37 cellular contexts compared by ENCODE assay signal in genomic region chr15:71104636-71105035, GRCh38. TPM values are rescaled to one million over a fixed set of nuclear protein-coding genes. Genes with fewer than 3 reads are reported as not detected.
"Had no signal": no experiment of that assay in that cellular context is flagged by ENCODE, and none has a peak within 500 bp of the region (broad histone marks: within the 10 kb centered on the region; RNA-seq: fewer than 3 reads in every experiment).

No MANE protein-coding gene starts in this region.

- ATAC-seq: activated CD8-positive, alpha-beta T cell treated with anti-CD3 and anti-CD28 coated beads for 36 hours; activated naive CD4-positive, alpha-beta T cell treated with anti-CD3 and anti-CD28 coated beads, Interleukin-2, amount 50 U/mL, for 72 hours; activated T-cell treated with anti-CD3 and anti-CD28 coated beads, Interleukin-2, amount 50 U/mL, for 4 hours; activated T-cell treated with anti-CD3 and anti-CD28 coated beads, Interleukin-2, amount 50 U/mL, for 72 hours; activated T-helper 17 cell treated with anti-CD3 and anti-CD28 coated beads, Interleukin-2, amount 50 U/mL, for 72 hours; body of pancreas; T-cell; T-helper 17 cell had no signal

- H3K9me3 ChIP-seq: adrenal gland, body of pancreas, breast epithelium had no signal

- H3K27ac Mint-ChIP-seq: activated B cell treated with CpG ODN at 0.5 μM for 24 hours; activated CD4-positive, alpha-beta memory T cell treated with anti-CD3 and anti-CD28 coated beads for 36 hours; activated CD4-positive, alpha-beta T cell treated with anti-CD3 and anti-CD28 coated beads, Interleukin-2, amount 10 ng/mL, durations not matched to agents 24 days and 14 days; activated CD8-positive, alpha-beta T cell treated with anti-CD3 and anti-CD28 coated beads for 36 hours; activated naive CD4-positive, alpha-beta T cell treated with anti-CD3 and anti-CD28 coated beads for 36 hours; activated naive CD4-positive, alpha-beta T cell treated with anti-CD3 and anti-CD28 coated beads, Interleukin-2, amount 50 U/mL, for 72 hours; activated naive CD8-positive, alpha-beta T cell treated with anti-CD3 and anti-CD28 coated beads for 36 hours; activated T-cell treated with anti-CD3 and anti-CD28 coated beads, Interleukin-2, amount 50 U/mL, for 72 hours; activated T-helper 1 cell treated with anti-CD3 and anti-CD28 coated beads, Interleukin-12 subunit alpha, Interleukin-12 subunit beta, Interleukin-2, Interleukin-4 antibody, amounts not matched to agents 30 ng/mL and 10 ng/mL and 1 ng/mL, durations not matched to agents 14 hours and 24 hours and 36 hours; activated T-helper 17 cell treated with anti-CD3 and anti-CD28 coated beads, Interleukin-2, amount 50 U/mL, for 72 hours; T-cell; T-helper 17 cell had no signal

- H3K36me3 ChIP-seq: adrenal gland, brain microvascular endothelial cell, breast epithelium had no signal

- H3K27me3 ChIP-seq: adrenal gland, body of pancreas, brain microvascular endothelial cell, breast epithelium had no signal

- DNase-seq: activated B cell treated with CpG ODN at 0.5 μM for 24 hours; activated CD4-positive, alpha-beta memory T cell treated with anti-CD3 and anti-CD28 coated beads for 36 hours; activated CD4-positive, alpha-beta T cell treated with anti-CD3 and anti-CD28 coated beads for 4 hours; activated CD4-positive, alpha-beta T cell treated with anti-CD3 and anti-CD28 coated beads, Interleukin-2, amount 10 ng/mL, durations not matched to agents 24 days and 14 days; activated CD4-positive, alpha-beta T cell treated with anti-CD3 and anti-CD28 coated beads, Interleukin-2, amount 50 U/mL, for 1 hour; activated CD4-positive, alpha-beta T cell treated with anti-CD3 and anti-CD28 coated beads, Interleukin-2, amount 50 U/mL, for 4 hours; activated CD4-positive, CD25-positive, alpha-beta regulatory T cell treated with anti-CD3 and anti-CD28 coated beads, Interleukin-2, amount 50 U/mL, for 72 hours; activated CD8-positive, alpha-beta memory T cell treated with anti-CD3 and anti-CD28 coated beads, Interleukin-2, amount 50 U/mL, for 4 hours; activated CD8-positive, alpha-beta T cell treated with anti-CD3 and anti-CD28 coated beads for 36 hours; activated effector memory CD4-positive, alpha-beta T cell treated with anti-CD3 and anti-CD28 coated beads, Interleukin-2, amount 50 U/mL, for 16 hours; activated gamma-delta T cell treated with Interleukin-2 at 50 U/mL for 16 hours; activated naive CD4-positive, alpha-beta T cell; activated naive CD4-positive, alpha-beta T cell treated with anti-CD3 and anti-CD28 coated beads for 36 hours; activated naive CD4-positive, alpha-beta T cell treated with anti-CD3 and anti-CD28 coated beads, Interleukin-2, amount 50 U/mL, for 16 hours; activated naive CD8-positive, alpha-beta T cell treated with anti-CD3 and anti-CD28 coated beads for 36 hours; activated T-cell treated with anti-CD3 and anti-CD28 coated beads for 4 hours; activated T-cell treated with anti-CD3 and anti-CD28 coated beads, Interleukin-2, amount 50 U/mL, for 1 hour; activated T-cell treated with anti-CD3 and anti-CD28 coated beads, Interleukin-2, amount 50 U/mL, for 4 hours; activated T-cell treated with anti-CD3 and anti-CD28 coated beads, Interleukin-2, amount 50 U/mL, for 72 hours; amniotic stem cell; aorta; body of pancreas; brain microvascular endothelial cell; central memory CD4-positive, alpha-beta T cell; cerebellar nuclear complex; T-cell; T-helper 17 cell; T1000 had no signal

- H3K9me3 Mint-ChIP-seq: activated B cell treated with CpG ODN at 0.5 μM for 24 hours; activated CD4-positive, alpha-beta memory T cell treated with anti-CD3 and anti-CD28 coated beads for 36 hours; activated CD4-positive, alpha-beta T cell treated with anti-CD3 and anti-CD28 coated beads, Interleukin-2, amount 10 ng/mL, durations not matched to agents 24 days and 14 days; activated CD8-positive, alpha-beta T cell treated with anti-CD3 and anti-CD28 coated beads for 36 hours; activated naive CD4-positive, alpha-beta T cell treated with anti-CD3 and anti-CD28 coated beads for 36 hours; activated naive CD8-positive, alpha-beta T cell treated with anti-CD3 and anti-CD28 coated beads for 36 hours; activated T-cell treated with anti-CD3 and anti-CD28 coated beads, Interleukin-2, amount 50 U/mL, for 4 hours; activated T-cell treated with anti-CD3 and anti-CD28 coated beads, Interleukin-2, amount 50 U/mL, for 72 hours; activated T-helper 1 cell treated with anti-CD3 and anti-CD28 coated beads, Interleukin-12 subunit alpha, Interleukin-12 subunit beta, Interleukin-2, Interleukin-4 antibody, amounts not matched to agents 30 ng/mL and 10 ng/mL and 1 ng/mL, durations not matched to agents 14 hours and 24 hours and 36 hours; activated T-helper 17 cell treated with anti-CD3 and anti-CD28 coated beads, Interleukin-2, amount 50 U/mL, for 72 hours; T-cell had no signal

- H3K4me1 ChIP-seq: body of pancreas, breast epithelium had no signal

- H3K36me3 Mint-ChIP-seq: activated CD4-positive, alpha-beta memory T cell treated with anti-CD3 and anti-CD28 coated beads for 36 hours; activated naive CD4-positive, alpha-beta T cell treated with anti-CD3 and anti-CD28 coated beads, Interleukin-2, amount 50 U/mL, for 72 hours; activated naive CD8-positive, alpha-beta T cell treated with anti-CD3 and anti-CD28 coated beads for 36 hours; T-cell had no signal

- H3K27me3 Mint-ChIP-seq: activated CD4-positive, alpha-beta T cell treated with anti-CD3 and anti-CD28 coated beads, Interleukin-2, amount 10 ng/mL, durations not matched to agents 24 days and 14 days had no signal

- H3K4me3 ChIP-seq: adrenal gland, body of pancreas, breast epithelium had no signal

- H3K27ac ChIP-seq: adrenal gland, body of pancreas, brain microvascular endothelial cell, breast epithelium, VCaP had no signal

- H3K4me1 Mint-ChIP-seq: activated B cell treated with CpG ODN at 0.5 μM for 24 hours; activated CD4-positive, alpha-beta T cell treated with anti-CD3 and anti-CD28 coated beads, Interleukin-2, amount 10 ng/mL, durations not matched to agents 24 days and 14 days; activated naive CD8-positive, alpha-beta T cell treated with anti-CD3 and anti-CD28 coated beads for 36 hours; activated T-helper 17 cell treated with anti-CD3 and anti-CD28 coated beads, Interleukin-2, amount 50 U/mL, for 72 hours; T-cell had no signal

- H3K4me3 Mint-ChIP-seq: activated B cell treated with CpG ODN at 0.5 μM for 24 hours; activated CD4-positive, alpha-beta memory T cell treated with anti-CD3 and anti-CD28 coated beads for 36 hours; activated CD4-positive, alpha-beta T cell treated with anti-CD3 and anti-CD28 coated beads, Interleukin-2, amount 10 ng/mL, durations not matched to agents 24 days and 14 days; activated CD8-positive, alpha-beta T cell treated with anti-CD3 and anti-CD28 coated beads for 36 hours; activated naive CD4-positive, alpha-beta T cell treated with anti-CD3 and anti-CD28 coated beads for 36 hours; activated naive CD8-positive, alpha-beta T cell treated with anti-CD3 and anti-CD28 coated beads for 36 hours; activated T-cell treated with anti-CD3 and anti-CD28 coated beads, Interleukin-2, amount 50 U/mL, for 4 hours; activated T-cell treated with anti-CD3 and anti-CD28 coated beads, Interleukin-2, amount 50 U/mL, for 72 hours; activated T-helper 1 cell treated with anti-CD3 and anti-CD28 coated beads, Interleukin-12 subunit alpha, Interleukin-12 subunit beta, Interleukin-2, Interleukin-4 antibody, amounts not matched to agents 30 ng/mL and 10 ng/mL and 1 ng/mL, durations not matched to agents 14 hours and 24 hours and 36 hours; activated T-helper 17 cell treated with anti-CD3 and anti-CD28 coated beads, Interleukin-2, amount 50 U/mL, for 72 hours; T-cell; T-helper 17 cell had no signal

RNA-seq across cellular contexts. Expression of gene THSD4, which starts 10.6 kb away (rescaled TPM):
- total RNA-seq: activated B cell treated with CpG ODN at 0.5 μM for 24 hours; activated CD4-positive, alpha-beta memory T cell treated with anti-CD3 and anti-CD28 coated beads for 36 hours; activated CD4-positive, alpha-beta T cell treated with anti-CD3 and anti-CD28 coated beads, Interleukin-2, amount 10 ng/mL, durations not matched to agents 24 days and 14 days; activated CD8-positive, alpha-beta memory T cell treated with anti-CD3 and anti-CD28 coated beads for 36 hours; activated CD8-positive, alpha-beta T cell treated with anti-CD3 and anti-CD28 coated beads for 36 hours; activated naive CD4-positive, alpha-beta T cell treated with anti-CD3 and anti-CD28 coated beads for 36 hours; activated naive CD4-positive, alpha-beta T cell treated with anti-CD3 and anti-CD28 coated beads, Interleukin-2, amount 50 U/mL, for 72 hours; activated naive CD8-positive, alpha-beta T cell treated with anti-CD3 and anti-CD28 coated beads for 36 hours; activated T-cell treated with anti-CD3 and anti-CD28 coated beads, Interleukin-2, amount 50 U/mL, for 72 hours; activated T-helper 1 cell treated with anti-CD3 and anti-CD28 coated beads, Interleukin-12 subunit alpha, Interleukin-12 subunit beta, Interleukin-2, Interleukin-4 antibody, amounts not matched to agents 30 ng/mL and 10 ng/mL and 1 ng/mL, durations not matched to agents 14 hours and 24 hours and 36 hours; T-helper 1 cell treated with Interleukin-12 subunit alpha and Interleukin-12 subunit beta and Interleukin-4 antibody, amounts not matched to agents 30 ng/mL and 1 ng/mL, for 36 hours; T-helper 17 cell; T-helper 2 cell treated with Interferon-gamma antibody and Interleukin-4, amounts not matched to agents 100 ng/mL and 5 ng/mL, for 36 hours had no signal
